In the genomic region with DNA sequence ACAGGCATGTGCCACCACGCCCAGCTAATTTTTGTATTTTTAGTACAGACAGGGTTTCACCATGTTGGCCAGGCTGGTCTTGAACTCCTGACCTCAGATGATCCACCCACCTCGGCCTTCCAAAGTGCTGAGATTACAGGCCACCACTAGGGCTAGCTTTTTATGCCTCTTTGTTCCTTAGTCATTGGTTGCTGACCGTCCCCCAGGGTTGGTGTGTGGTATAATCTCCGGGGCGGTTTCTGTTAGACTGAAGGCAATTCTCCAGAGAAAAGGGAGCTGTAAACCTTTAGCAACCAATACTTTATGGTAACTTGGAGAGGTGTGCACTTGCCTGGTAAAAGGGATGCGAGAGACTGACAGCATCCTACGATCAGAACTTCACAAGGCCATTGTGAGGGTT, we compare ENCODE assay signal across 1 cellular context. TPM values are rescaled to one million over a fixed set of nuclear protein-coding genes. Genes with fewer than 3 reads are reported as not detected.
"Had no signal": no experiment of that assay in that cellular context is flagged by ENCODE, and none has a peak within 500 bp of the region (broad histone marks: within the 10 kb centered on the region; RNA-seq: fewer than 3 reads in every experiment).

No MANE protein-coding gene starts in this region.

RNA-seq across cellular contexts. Expression of a gene that starts 12.6 kb away (rescaled TPM):
- total RNA-seq: G401 had no signal
